Comparison of ENCODE assay signal across 18 cellular contexts in genomic region chr14:89502966-89503365, GRCh38.
DNase-seq lines count a peak whose midpoint lies in the region; ATAC-seq and TF ChIP-seq lines count a peak whose summit lies in the region.
"Had no signal": no experiment of that assay in that cellular context is flagged by ENCODE, and none has a peak within 500 bp of the region (broad histone marks: within the 10 kb centered on the region; RNA-seq: fewer than 3 reads in every experiment).

No MANE protein-coding gene starts in this region.

- no peaks in the 10 kb centered on the region for H3K27me3 ChIP-seq in CD4-positive, CD25-positive, alpha-beta regulatory T cell (ENCODE audit: control insufficient read depth, insufficient read depth, low read length)
- H3K27me3 ChIP-seq in neural progenitor cell (no peaks in the 10 kb centered on the region), sigmoid colon (no peaks in the 10 kb centered on the region)
- H3K27me3 ChIP-seq: MG63 had no signal

- peaks cover 26% of the 10 kb centered on the region for H3K36me3 ChIP-seq in CD4-positive, CD25-positive, alpha-beta regulatory T cell (ENCODE audit: control insufficient read depth, insufficient read depth, low read length)
- H3K36me3 ChIP-seq in neural progenitor cell (no peaks in the 10 kb centered on the region), sigmoid colon (peaks cover 0 to 4% (median 0%) of the 10 kb centered on the region in 4 donors)
- H3K36me3 ChIP-seq: MG63 had no signal

- H3K4me3 Mint-ChIP-seq in CD4-positive, CD25-positive, alpha-beta regulatory T cell: no peak overlapping the region
- H3K4me3 Mint-ChIP-seq in neural progenitor cell: no peak overlapping the region
- H3K4me3 Mint-ChIP-seq: B cell had no signal

- H4K20me1 ChIP-seq in neural progenitor cell (ENCODE audit: low read depth): no peaks in the 10 kb centered on the region

- H3K27ac ChIP-seq in CD4-positive, CD25-positive, alpha-beta regulatory T cell (ENCODE audit: insufficient read depth, low read length, poor library complexity, severe bottlenecking): peak overlapping the region; percentile 33
- H3K27ac ChIP-seq in neural progenitor cell (no peak overlapping the region), sigmoid colon (no peak overlapping the region)

- no peaks in the 10 kb centered on the region for H3K9me3 ChIP-seq in CD4-positive, CD25-positive, alpha-beta regulatory T cell (ENCODE audit: control insufficient read depth in 2 of 2, low read length in 2 of 2)
- H3K9me3 ChIP-seq in neural progenitor cell (ENCODE audit: low read depth): no peaks in the 10 kb centered on the region
- H3K9me3 ChIP-seq in sigmoid colon: no peaks in the 10 kb centered on the region
- H3K9me3 ChIP-seq: MG63 had no signal

- no peak overlapping the region for H3K9ac ChIP-seq in neural progenitor cell

- no peaks in the 10 kb centered on the region for H3K79me2 ChIP-seq in neural progenitor cell (ENCODE audit: low read depth)

- no peak for DNase-seq in CD4-positive, CD25-positive, alpha-beta regulatory T cell
- DNase-seq in NCI-H1048 (lab: John Stamatoyannopoulos, UW) (peak; percentile 16), cerebellum (ENCODE audit: low spot score) (peak; percentile 47), neural progenitor cell (ENCODE audit: low spot score) (no peak), occipital lobe (lab: John Stamatoyannopoulos, UW) (no peak), sigmoid colon (no peak), NCI-H2171 treated with DMSO at 0.1 percent for 48 hours (lab: John Stamatoyannopoulos, UW) (no peak)
- DNase-seq: DMS79; MG63; NCI-H1092; NCI-H1436; NCI-H187 treated with DMSO at 0.1 percent for 48 hours; NCI-H2107; NCI-H510A treated with DMSO at 0.1 percent for 48 hours; NCI-H774; NK-92 treated with Interleukin-12 subunit alpha and Interleukin-12 subunit beta, amount 100 ng/mL, for 24 hours had no signal

- no peaks in the 10 kb centered on the region for H3K9me3 Mint-ChIP-seq in CD4-positive, CD25-positive, alpha-beta regulatory T cell
- H3K9me3 Mint-ChIP-seq in neural progenitor cell: peaks cover 9% of the 10 kb centered on the region

- WGBS in sigmoid colon, 2 donors: 81 to 82% methylated on average over 5 of the region's 5 CpGs

- no peaks in the 10 kb centered on the region for H3F3A ChIP-seq in neural progenitor cell (ENCODE audit: low read depth)

- peaks cover 33 to 46% (median 41%) of the 10 kb centered on the region in 4 donors for H3K4me1 Mint-ChIP-seq in CD4-positive, CD25-positive, alpha-beta regulatory T cell
- H3K4me1 Mint-ChIP-seq in neural progenitor cell: peaks cover 14% of the 10 kb centered on the region

- H3K4me3 ChIP-seq in CD4-positive, CD25-positive, alpha-beta regulatory T cell (ENCODE audit: low read depth, low read length): no peak overlapping the region
- no peak overlapping the region for H3K4me3 ChIP-seq in neural progenitor cell
- no peak overlapping the region for H3K4me3 ChIP-seq in sigmoid colon
- H3K4me3 ChIP-seq: MG63 had no signal

- TF ChIP-seq CTCF in neural progenitor cell (IDR thresholded peaks at IDR 0.05): no peak
- TF ChIP-seq CTCF in sigmoid colon (IDR thresholded peaks at IDR 0.05): no peak

- H3K27me3 Mint-ChIP-seq in CD4-positive, CD25-positive, alpha-beta regulatory T cell: no peaks in the 10 kb centered on the region
- H3K27me3 Mint-ChIP-seq in neural progenitor cell (ENCODE audit: insufficient read depth, low read depth): peaks cover 4% of the 10 kb centered on the region
- H3K27me3 Mint-ChIP-seq: B cell had no signal

- ATAC-seq in CD4-positive, CD25-positive, alpha-beta regulatory T cell (ENCODE audit: low read depth in 2 of 2): no peak
- ATAC-seq: Panc1 had no signal

- no peak overlapping the region for H3K4me2 ChIP-seq in neural progenitor cell

- H3K4me1 ChIP-seq in CD4-positive, CD25-positive, alpha-beta regulatory T cell (ENCODE audit: control insufficient read depth, insufficient read depth, low read length, poor library complexity, severe bottlenecking): peaks cover 23% of the 10 kb centered on the region
- H3K4me1 ChIP-seq in neural progenitor cell (no peaks in the 10 kb centered on the region), sigmoid colon (peaks cover 0 to 6% (median 0%) of the 10 kb centered on the region in 4 donors)

- no peak for TF ChIP-seq POLR2A in sigmoid colon (IDR thresholded peaks at IDR 0.05)

- no peak overlapping the region for H2AFZ ChIP-seq in neural progenitor cell (replicated peaks)

- H3K27ac Mint-ChIP-seq in CD4-positive, CD25-positive, alpha-beta regulatory T cell: no peak overlapping the region
- H3K27ac Mint-ChIP-seq in neural progenitor cell: peak overlapping the region; percentile 69
- H3K27ac Mint-ChIP-seq: B cell had no signal

- intact Hi-C loops in sigmoid colon (cut with DNase I): no loop called here

- TF ChIP-seq EP300 in sigmoid colon (IDR thresholded peaks at IDR 0.05): no peak

- H3K36me3 Mint-ChIP-seq in CD4-positive, CD25-positive, alpha-beta regulatory T cell: peaks cover 10% of the 10 kb centered on the region
- H3K36me3 Mint-ChIP-seq in neural progenitor cell: peaks cover 2% of the 10 kb centered on the region

Comparison
In these comparisons a context has a peak if more than half of its experiments do, and no peak if none do; other contexts are left out.
1. DNase-seq: peak in NCI-H1048 (single experiment) and cerebellum (single experiment); none in CD4-positive, CD25-positive, alpha-beta regulatory T cell (0 of 3), neural progenitor cell (single experiment), occipital lobe (single experiment), sigmoid colon (single experiment) and NCI-H2171 treated with DMSO at 0.1 percent for 48 hours (single experiment).